Comparison of ENCODE assay signal across 1 cellular context in the genomic region with DNA sequence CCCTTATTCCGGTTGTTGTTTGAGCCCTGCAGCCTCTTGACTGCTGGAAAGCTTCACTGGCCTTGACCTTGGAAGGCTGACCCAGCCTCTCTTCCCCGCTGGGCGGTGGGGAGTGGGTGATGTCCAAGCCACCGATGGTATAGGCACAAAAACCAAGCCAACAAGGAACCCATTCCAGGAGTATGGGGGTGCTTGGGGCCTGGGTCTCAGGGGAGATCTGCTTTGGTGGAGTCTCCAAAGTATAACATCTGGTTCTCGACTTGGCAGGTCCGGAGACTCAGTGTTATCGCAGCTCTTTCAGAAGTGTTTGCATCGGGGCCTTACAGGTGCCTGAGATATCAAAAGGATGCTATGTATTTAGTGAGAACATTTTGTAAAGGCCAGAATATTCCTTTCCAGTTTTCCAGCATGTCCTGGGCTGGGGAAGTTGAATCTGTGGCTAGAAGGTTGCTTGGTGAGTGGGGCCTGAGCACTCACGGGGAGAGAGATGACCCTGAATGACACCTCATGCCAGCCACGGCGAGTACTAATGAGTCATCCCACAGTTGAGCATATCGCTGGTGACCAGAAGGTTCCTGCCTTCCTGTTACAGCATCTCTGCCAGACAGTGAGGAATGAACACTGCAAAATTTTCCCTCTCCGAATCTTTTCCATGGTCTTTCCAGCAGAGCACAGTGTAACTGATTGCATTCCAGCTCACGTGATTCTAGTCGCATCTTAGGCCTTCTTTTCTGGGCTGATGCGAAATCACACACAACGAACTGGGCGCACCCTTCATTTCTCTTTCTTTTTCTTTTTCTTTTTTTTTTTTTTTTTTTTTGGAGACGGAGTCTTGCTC.
A peak's percentile ranks its signal among the peaks of the same experiment; 100 is the strongest.
TF ChIP-seq lines count a peak whose summit lies in the region.

No MANE protein-coding gene starts in this region.

TF ChIP-seq in K562, 482 proteins besides CTCF, POLR2A, EP300 and RAD21 (continued from another document and continues in another):
- peak; percentile 66; the same call in 1 of the 2 replicates for TF ChIP-seq ZBTB7A (IDR thresholded peaks at IDR 0.05; ENCODE audit: borderline replicate concordance, control insufficient read depth, low read depth, low read length)
- TF ChIP-seq FOXK2 (conservative IDR thresholded peaks at IDR 0.05 in 1 of 2, IDR thresholded peaks at IDR 0.05 in 1 of 2; ENCODE audit: low read depth in 2 of 2): peak; percentile 63 to 82
- TF ChIP-seq SRSF1 (IDR thresholded peaks at IDR 0.05; ENCODE audit: low read depth, low read length): no peak
- TF ChIP-seq HSF4 (CRISPR knock-in tag; IDR thresholded peaks at IDR 0.05; ENCODE audit: borderline replicate concordance): no peak
- peak; percentile 95 for TF ChIP-seq SMARCC2 (IDR thresholded peaks at IDR 0.05; ENCODE audit: low read depth)
- TF ChIP-seq ZNF408 (CRISPR knock-in tag; IDR thresholded peaks at IDR 0.05; ENCODE audit: low read depth): no peak
- TF ChIP-seq ZNF324 (CRISPR knock-in tag; IDR thresholded peaks at IDR 0.05): no peak
- peak in 1 of 2 experiments; percentile 88; a peak in 2 of 4 replicates for TF ChIP-seq NONO (IDR thresholded peaks at IDR 0.05; ENCODE audit: low read depth in 2 of 2, low read length in 1 of 2)
- no peak for TF ChIP-seq HNRNPUL1 (IDR thresholded peaks at IDR 0.05; ENCODE audit: low read length)
- peak; percentile 66 to 74 for TF ChIP-seq NRF1 (conservative IDR thresholded peaks at IDR 0.05 in 1 of 2, IDR thresholded peaks at IDR 0.05 in 1 of 2)
- no peak for TF ChIP-seq ZBTB8A (IDR thresholded peaks at IDR 0.05; ENCODE audit: partially characterized antibody)
- TF ChIP-seq ZNF133 (CRISPR knock-in tag; IDR thresholded peaks at IDR 0.05): no peak
- no peak for TF ChIP-seq NR3C1 (CRISPR knock-in tag; IDR thresholded peaks at IDR 0.05)
- no peak for TF ChIP-seq FOXP4 (CRISPR knock-in tag; IDR thresholded peaks at IDR 0.05; ENCODE audit: borderline replicate concordance)
- peak; percentile 99 for TF ChIP-seq JUN (IDR thresholded peaks at IDR 0.05; ENCODE audit: borderline replicate concordance, low read depth, low read length)
- peak; percentile 96 for TF ChIP-seq JUN (CRISPR knock-in tag; IDR thresholded peaks at IDR 0.05; ENCODE audit: borderline replicate concordance)
- no peak for TF ChIP-seq PBX2 (CRISPR knock-in tag; IDR thresholded peaks at IDR 0.05; ENCODE audit: low read depth)
- peak; percentile 90 for TF ChIP-seq PBX2 (tag; conservative IDR thresholded peaks at IDR 0.05; ENCODE audit: low read depth)
- peak; percentile 96 for TF ChIP-seq CBFA2T3 (IDR thresholded peaks at IDR 0.05)
- peak; percentile 69 to 89; a peak in 3 of 4 replicates for TF ChIP-seq HDAC1 (IDR thresholded peaks at IDR 0.05)
- TF ChIP-seq TRIM25 (IDR thresholded peaks at IDR 0.05; ENCODE audit: borderline replicate concordance): no peak
- TF ChIP-seq TEAD4 (IDR thresholded peaks at IDR 0.05; ENCODE audit: low read length): peak; percentile 93
- TF ChIP-seq TEAD4 (CRISPR knock-in tag; IDR thresholded peaks at IDR 0.05; ENCODE audit: borderline replicate concordance): no peak
- TF ChIP-seq KLF6 (CRISPR knock-in tag; IDR thresholded peaks at IDR 0.05; ENCODE audit: borderline replicate concordance): peak; percentile 44; the same call in 1 of the 2 replicates
- TF ChIP-seq AFF1 (IDR thresholded peaks at IDR 0.05; ENCODE audit: low read depth in 1 of 2, partially characterized antibody in 2 of 2): peak; percentile 82 to 95
- TF ChIP-seq, protein P1, sequence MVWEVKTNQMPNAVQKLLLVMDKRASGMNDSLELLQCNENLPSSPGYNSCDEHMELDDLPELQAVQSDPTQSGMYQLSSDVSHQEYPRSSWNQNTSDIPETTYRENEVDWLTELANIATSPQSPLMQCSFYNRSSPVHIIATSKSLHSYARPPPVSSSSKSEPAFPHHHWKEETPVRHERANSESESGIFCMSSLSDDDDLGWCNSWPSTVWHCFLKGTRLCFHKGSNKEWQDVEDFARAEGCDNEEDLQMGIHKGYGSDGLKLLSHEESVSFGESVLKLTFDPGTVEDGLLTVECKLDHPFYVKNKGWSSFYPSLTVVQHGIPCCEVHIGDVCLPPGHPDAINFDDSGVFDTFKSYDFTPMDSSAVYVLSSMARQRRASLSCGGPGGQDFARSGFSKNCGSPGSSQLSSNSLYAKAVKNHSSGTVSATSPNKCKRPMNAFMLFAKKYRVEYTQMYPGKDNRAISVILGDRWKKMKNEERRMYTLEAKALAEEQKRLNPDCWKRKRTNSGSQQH (CRISPR knock-in tag; IDR thresholded peaks at IDR 0.05): 0 out of 2 replicates have a peak, but pooled peaks have one; percentile 4
- TF ChIP-seq ZNF282 (CRISPR knock-in tag; IDR thresholded peaks at IDR 0.05): no peak
- TF ChIP-seq HNRNPK (IDR thresholded peaks at IDR 0.05; ENCODE audit: low read depth, low read length, poor library complexity, severe bottlenecking): no peak
- peak; percentile 88 for TF ChIP-seq RBBP5 (IDR thresholded peaks at IDR 0.05; ENCODE audit: borderline replicate concordance, insufficient read depth, low read length, poor library complexity, severe bottlenecking)
- no peak for TF ChIP-seq FOXP1 (CRISPR knock-in tag; IDR thresholded peaks at IDR 0.05)
- TF ChIP-seq EP400 (IDR thresholded peaks at IDR 0.05): peak; percentile 95
- peak; percentile 100 for TF ChIP-seq DPF2 (IDR thresholded peaks at IDR 0.05)
- TF ChIP-seq TARDBP (IDR thresholded peaks at IDR 0.05): peak; percentile 78; the same call in 1 of the 2 replicates
- TF ChIP-seq, protein P2, sequence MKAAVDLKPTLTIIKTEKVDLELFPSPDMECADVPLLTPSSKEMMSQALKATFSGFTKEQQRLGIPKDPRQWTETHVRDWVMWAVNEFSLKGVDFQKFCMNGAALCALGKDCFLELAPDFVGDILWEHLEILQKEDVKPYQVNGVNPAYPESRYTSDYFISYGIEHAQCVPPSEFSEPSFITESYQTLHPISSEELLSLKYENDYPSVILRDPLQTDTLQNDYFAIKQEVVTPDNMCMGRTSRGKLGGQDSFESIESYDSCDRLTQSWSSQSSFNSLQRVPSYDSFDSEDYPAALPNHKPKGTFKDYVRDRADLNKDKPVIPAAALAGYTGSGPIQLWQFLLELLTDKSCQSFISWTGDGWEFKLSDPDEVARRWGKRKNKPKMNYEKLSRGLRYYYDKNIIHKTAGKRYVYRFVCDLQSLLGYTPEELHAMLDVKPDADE (conservative IDR thresholded peaks at IDR 0.05; ENCODE audit: control insufficient read depth, low read depth, low read length): peak; percentile 89
- TF ChIP-seq CBX1 (IDR thresholded peaks at IDR 0.05; ENCODE audit: low read depth): no peak
- peak; percentile 26; the same call in 1 of the 2 replicates for TF ChIP-seq BRD4 (IDR thresholded peaks at IDR 0.05)
- peak; percentile 87 for TF ChIP-seq KLF16 (IDR thresholded peaks at IDR 0.05)
- no peak for TF ChIP-seq HNRNPLL (IDR thresholded peaks at IDR 0.05; ENCODE audit: low read depth, low read length, poor library complexity, severe bottlenecking)
- TF ChIP-seq CEBPG (CRISPR knock-in tag; IDR thresholded peaks at IDR 0.05): peak; percentile 71
- peak; percentile 12 to 74; a peak in 3 of 4 replicates for TF ChIP-seq CEBPG (tag; conservative IDR thresholded peaks at IDR 0.05 in 1 of 2, IDR thresholded peaks at IDR 0.05 in 1 of 2)
- TF ChIP-seq MEF2A (IDR thresholded peaks at IDR 0.05; ENCODE audit: control insufficient read depth, low read depth, low read length): no peak
- peak; percentile 48; the same call in 1 of the 2 replicates for TF ChIP-seq SMARCA5 (IDR thresholded peaks at IDR 0.05)
- peak; percentile 100 for TF ChIP-seq ATF3 (IDR thresholded peaks at IDR 0.05)
- peak; percentile 99 for TF ChIP-seq ATF3 (CRISPR knock-in tag; conservative IDR thresholded peaks at IDR 0.05)
- peak; percentile 87; the same call in 1 of the 2 replicates for TF ChIP-seq MYNN (IDR thresholded peaks at IDR 0.05)
- no peak for TF ChIP-seq MYNN (CRISPR knock-in tag; IDR thresholded peaks at IDR 0.05)
- no peak for TF ChIP-seq PRPF4 (IDR thresholded peaks at IDR 0.05; ENCODE audit: insufficient read depth, low read depth, low read length, poor library complexity, severe bottlenecking)
